In genomic region chrX:15737957-15738685, GRCh38 we compare ENCODE assay signal across 1 cellular context.
TF ChIP-seq lines count a peak whose summit lies in the region.

Gene CA5B (plus strand): TSS chrX:15738270. CDS start chrX:15750024, 11,754 bp downstream.

TF ChIP-seq in SK-N-SH, 30 proteins besides CTCF, POLR2A, EP300 and RAD21 (continued from another document):
- TF ChIP-seq SMC3 (IDR thresholded peaks at IDR 0.05; ENCODE audit: low read depth, low read length) (no peak), PBX3 (IDR thresholded peaks at IDR 0.05) (no peak), USF1 (IDR thresholded peaks at IDR 0.05; ENCODE audit: borderline replicate concordance, low read depth) (no peak), ZBTB33 (IDR thresholded peaks at IDR 0.05; ENCODE audit: borderline replicate concordance, low read depth) (no peak)
